8 cellular contexts compared by ENCODE assay signal in genomic region chr7:1460757-1461639, GRCh38. TPM values are rescaled to one million over a fixed set of nuclear protein-coding genes. Genes with fewer than 3 reads are reported as not detected.
DNase-seq lines count a peak whose midpoint lies in the region; ATAC-seq, FAIRE-seq and TF ChIP-seq lines count a peak whose summit lies in the region.

No MANE protein-coding gene starts in this region.

- POLR2A ChIA-PET in AG04449 (lab: Yijun Ruan, JAX), result no interaction called here

- H3K4me1 Mint-ChIP-seq in memory B cell, result peaks cover 11% of the 10 kb centered on the region

- peaks cover 2% of the 10 kb centered on the region for H3K27me3 Mint-ChIP-seq in memory B cell

- no peaks in the 10 kb centered on the region for H3K27me3 ChIP-seq in uterus

- DNase-seq in AG04449 (ENCODE audit: low read depth, low spot score), result no peak
- DNase-seq in LHCN-M2 (ENCODE audit: low read depth), result peak; percentile 45
- peak; percentile 59 for DNase-seq in choroid plexus epithelial cell (ENCODE audit: low read depth)
- DNase-seq in memory B cell (ENCODE audit: low spot score in 2 of 2), result no peak
- DNase-seq in uterus, result peak; percentile 61 to 62
- no peak for DNase-seq in HTR-8/SVneo (ENCODE audit: insufficient read length, low spot score)

- no peaks in the 10 kb centered on the region for H3K9me3 Mint-ChIP-seq in memory B cell

- CTCF ChIA-PET in AG04449 (lab: Yijun Ruan, JAX), result interaction anchor here (0.9 to 4.9 kb wide), 4 partner anchors 8 to 267 kb away, joined by 3 to 69 read pairs (median 8); no protein-coding TSS in a partner anchor

- H3K36me3 ChIP-seq in uterus, result no peaks in the 10 kb centered on the region

- no peak for TF ChIP-seq CTCF in AG04449 (IDR thresholded peaks at IDR 0.05; ENCODE audit: insufficient read depth, low read length, missing control alignments)
- TF ChIP-seq CTCF in choroid plexus epithelial cell (conservative IDR thresholded peaks at IDR 0.05; ENCODE audit: low read depth, low read length), result no peak
- TF ChIP-seq CTCF in uterus (IDR thresholded peaks at IDR 0.05), result no peak

- H3K9me3 ChIP-seq in uterus, result no peaks in the 10 kb centered on the region

- H3K27ac ChIP-seq in uterus, result peak overlapping the region; percentile 68 to 81

- TF ChIP-seq POLR2A in uterus (IDR thresholded peaks at IDR 0.05), result no peak

- peak overlapping the region; percentile 39 for H3K4me3 Mint-ChIP-seq in memory B cell

- H3K36me3 Mint-ChIP-seq in memory B cell, result no peaks in the 10 kb centered on the region

- no peak for ATAC-seq in memory B cell (ENCODE audit: low read depth)
- no peak for ATAC-seq in HG02642 (IDR thresholded peaks at IDR 0.05; ENCODE audit: poor library complexity, unreplicated experiment)
- no peak for ATAC-seq in HG03565 (IDR thresholded peaks at IDR 0.05; ENCODE audit: unreplicated experiment)

- FAIRE-seq in HTR-8/SVneo (lab: Jason Lieb, UNC), result no peak

- H3K4me1 ChIP-seq in uterus, result peaks cover 7 to 12% of the 10 kb centered on the region in 2 donors

- intact Hi-C loops in uterus (cut with DNase I; ENCODE audit: low total_unique reads), result no loop called here

- H3K4me3 ChIP-seq in AG04449 (ENCODE audit: low read depth, low read length) (peak overlapping the region; percentile 65), choroid plexus epithelial cell (ENCODE audit: low read depth, low read length) (peak overlapping the region; percentile 35), uterus (peak overlapping the region; percentile 43 to 49)

- H3K27ac Mint-ChIP-seq in memory B cell, result no peak overlapping the region

RNA-seq across cellular contexts. Expression of gene MICALL2, which starts 1.7 kb away (rescaled TPM):
- 25.5 and 27.4 TPM in 2 replicates for total RNA-seq in LHCN-M2 (2014; rRNA removed)
- 8.5 TPM for polyA plus RNA-seq in LHCN-M2 (2012)
- 10 to 100 TPM in 2 of 4 donors, 1 to 10 TPM in 2; 1.8 to 19.7 (median 12.6) TPM for total RNA-seq in uterus

RNA-seq across cellular contexts. Expression of gene INTS1, which starts 43.2 kb away (rescaled TPM):
- total RNA-seq in LHCN-M2 (2014; rRNA removed) (68.9 and 69.6 TPM in 2 replicates), uterus (10 to 100 TPM in 3 of 4 donors, 1 to 10 TPM in 1; 8.2 to 68.9 (median 30.3) TPM)
- polyA plus RNA-seq in LHCN-M2 (2012), result 64.5 TPM

Comparison
In these comparisons a context has a peak if more than half of its experiments do, and no peak if none do; other contexts are left out.
1. DNase-seq: peak in LHCN-M2 (single experiment), choroid plexus epithelial cell (single experiment) and uterus (2 of 2); none in AG04449 (single experiment), memory B cell (0 of 2) and HTR-8/SVneo (single experiment).
2. Peak in every context shown above with its lines, with median percentiles within 50 percentile points of each other: H3K4me3 ChIP-seq.